6 cellular contexts compared by ENCODE assay signal in the genomic region with DNA sequence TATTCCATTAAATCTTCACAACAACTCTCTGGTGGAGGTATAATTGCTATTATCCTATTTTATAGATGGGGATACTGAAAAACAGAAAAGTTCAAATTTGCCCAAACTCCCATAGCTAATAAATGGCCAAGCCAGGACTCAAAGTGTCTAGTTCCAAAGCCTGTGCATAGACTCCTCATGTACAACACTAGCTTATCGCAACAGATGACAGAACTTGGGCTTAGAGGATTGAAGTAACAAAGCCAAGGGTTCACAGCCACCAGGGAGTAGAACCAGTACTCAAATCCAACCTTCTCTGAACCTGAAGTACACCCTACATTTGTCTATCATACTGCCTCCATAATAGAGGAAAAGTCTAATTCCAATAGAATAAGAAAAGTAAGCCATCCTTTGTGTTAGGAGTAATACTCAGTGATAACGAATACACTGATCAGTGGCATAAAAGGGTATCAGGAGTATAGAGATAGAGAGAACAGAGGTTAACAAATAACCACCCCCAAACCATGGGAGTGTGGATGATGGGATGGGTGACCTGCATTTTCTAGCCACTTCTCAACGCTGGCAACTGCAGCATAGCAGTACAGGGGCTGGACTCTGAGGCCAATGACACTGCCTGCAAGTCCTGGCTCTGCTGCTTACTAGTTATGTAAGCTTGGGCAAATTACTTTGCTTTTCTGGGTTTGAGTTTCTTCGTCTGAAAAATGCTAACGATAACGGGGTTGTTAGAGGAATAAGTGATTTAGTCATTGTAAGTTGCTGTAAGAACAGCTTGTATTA. TPM values are rescaled to one million over a fixed set of nuclear protein-coding genes. Genes with fewer than 3 reads are reported as not detected.
"Had no signal": no experiment of that assay in that cellular context is flagged by ENCODE, and none has a peak within 500 bp of the region (broad histone marks: within the 10 kb centered on the region; RNA-seq: fewer than 3 reads in every experiment).

No MANE protein-coding gene starts in this region.

RNA-seq across cellular contexts. Expression of a gene that starts 39.8 kb away (rescaled TPM):
- total RNA-seq: cardiac muscle cell, SK-MEL-5, WTC11 had no signal
- polyA plus RNA-seq: cardiac muscle cell; naive thymus-derived CD4-positive, alpha-beta T cell; neural cell; small intestine had no signal
